20 cellular contexts compared by ENCODE assay signal in genomic region chr2:157328133-157328532, GRCh38. TPM values are rescaled to one million over a fixed set of nuclear protein-coding genes. Genes with fewer than 3 reads are reported as not detected.
A peak's percentile ranks its signal among the peaks of the same experiment; 100 is the strongest.
DNase-seq lines count a peak whose midpoint lies in the region; ATAC-seq, FAIRE-seq and TF ChIP-seq lines count a peak whose summit lies in the region.
"Had no signal": no experiment of that assay in that cellular context is flagged by ENCODE, and none has a peak within 500 bp of the region (broad histone marks: within the 10 kb centered on the region; RNA-seq: fewer than 3 reads in every experiment).

No MANE protein-coding gene starts in this region.

- no peaks in the 10 kb centered on the region for H3K36me3 ChIP-seq in Caco-2 (ENCODE audit: control insufficient read depth, insufficient read depth, low read length)
- H3K36me3 ChIP-seq: ovary, Peyer's patch, uterus had no signal

- no peak for TF ChIP-seq POLR2A in GM18505 (IDR thresholded peaks at IDR 0.05; ENCODE audit: borderline replicate concordance, extremely low read depth, insufficient read depth, insufficient read length)

- peak overlapping the region; percentile 80 for H3K27ac Mint-ChIP-seq in stimulated activated naive CD8-positive, alpha-beta T cell treated with anti-CD3 and anti-CD28 coated beads, Interleukin-15, Interleukin-2, amounts not matched to agents 100 ng/mL and 50 ng/mL, for 24 hours
- H3K27ac Mint-ChIP-seq in activated T-helper 17 cell treated with anti-CD3 and anti-CD28 coated beads, Interleukin-2, amount 50 U/mL, for 72 hours: peak overlapping the region; percentile 48
- no peak overlapping the region for H3K27ac Mint-ChIP-seq in Caco-2 (ENCODE audit: unreplicated experiment)
- H3K27ac Mint-ChIP-seq: activated CD4-positive, alpha-beta memory T cell treated with anti-CD3 and anti-CD28 coated beads, Interleukin-2, amount 10 ng/mL, durations not matched to agents 7 days and 5 days; stimulated activated naive B cell treated with anti-CD40 and anti-IgM and Interleukin-4, amounts not matched to agents 10 μg/mL and 1 μg/mL and 100 μg/mL, for 72 hours had no signal

- H3K9me3 Mint-ChIP-seq in stimulated activated naive CD8-positive, alpha-beta T cell treated with anti-CD3 and anti-CD28 coated beads, Interleukin-15, Interleukin-2, amounts not matched to agents 100 ng/mL and 50 ng/mL, for 24 hours: no peaks in the 10 kb centered on the region
- H3K9me3 Mint-ChIP-seq in activated T-helper 17 cell treated with anti-CD3 and anti-CD28 coated beads, Interleukin-2, amount 50 U/mL, for 72 hours: no peaks in the 10 kb centered on the region
- no peaks in the 10 kb centered on the region for H3K9me3 Mint-ChIP-seq in Caco-2 (ENCODE audit: unreplicated experiment)
- H3K9me3 Mint-ChIP-seq: activated CD4-positive, alpha-beta memory T cell treated with anti-CD3 and anti-CD28 coated beads, Interleukin-2, amount 10 ng/mL, durations not matched to agents 7 days and 5 days; stimulated activated naive B cell treated with anti-CD40 and anti-IgM and Interleukin-4, amounts not matched to agents 10 μg/mL and 1 μg/mL and 100 μg/mL, for 72 hours had no signal

- FAIRE-seq in islet of Langerhans (lab: Jason Lieb, UNC): peak; percentile 27
- FAIRE-seq: TTC549 had no signal

- H3K4me3 ChIP-seq in Caco-2 (ENCODE audit: low read depth, low read length): no peak overlapping the region
- H3K4me3 ChIP-seq: mucosa of descending colon, ovary, Peyer's patch, skin epidermis, uterus had no signal

- H3K9me3 ChIP-seq in Caco-2: no peaks in the 10 kb centered on the region; the same call in 1 of the 2 replicates
- H3K9me3 ChIP-seq: mucosa of descending colon, ovary, Peyer's patch, uterus had no signal

- CTCF ChIA-PET in Caco-2 (lab: Charles Lee): interaction anchor here (1.2 to 2.6 kb wide), 6 partner anchors 8 to 164 kb away, joined by 3 to 27 read pairs (median 7); partner anchors contain the start of gene GALNT5

- no peak for DNase-seq in stimulated activated naive CD8-positive, alpha-beta T cell treated with anti-CD3 and anti-CD28 coated beads, Interleukin-15, Interleukin-2, amounts not matched to agents 100 U/mL and 50 U/mL, for 24 hours
- DNase-seq in Caco-2: no peak
- DNase-seq in stimulated activated CD4-positive, alpha-beta T cell treated with anti-CD3 and anti-CD28 coated beads, Interleukin-2, amount 100 ng/mL, for 24 hours: no peak
- DNase-seq: NCI-H187 treated with DMSO at 0.1 percent for 48 hours had no signal

- intact Hi-C loops in Caco-2 (cut with micrococcal nuclease; ENCODE audit: unreplicated experiment): no loop called here

- BruUV-seq in Caco-2 (replicated peaks; lab: Mats Ljungman, UMichigan): no TSS peak

- no peak for TF ChIP-seq CTCF in Caco-2 (IDR thresholded peaks at IDR 0.05; ENCODE audit: insufficient read depth in 1 of 2, low read depth in 1 of 2, low read length in 1 of 2, severe bottlenecking in 1 of 2, unreplicated experiment in 1 of 2)

- peaks cover 58% of the 10 kb centered on the region for H3K4me1 Mint-ChIP-seq in stimulated activated naive CD8-positive, alpha-beta T cell treated with anti-CD3 and anti-CD28 coated beads, Interleukin-15, Interleukin-2, amounts not matched to agents 100 ng/mL and 50 ng/mL, for 24 hours (ENCODE audit: low read depth)
- H3K4me1 Mint-ChIP-seq in activated T-helper 17 cell treated with anti-CD3 and anti-CD28 coated beads, Interleukin-2, amount 50 U/mL, for 72 hours: peaks cover 27% of the 10 kb centered on the region
- H3K4me1 Mint-ChIP-seq in Caco-2 (ENCODE audit: low read depth, unreplicated experiment): peaks cover 10% of the 10 kb centered on the region

- H3K27me3 Mint-ChIP-seq in stimulated activated naive CD8-positive, alpha-beta T cell treated with anti-CD3 and anti-CD28 coated beads, Interleukin-15, Interleukin-2, amounts not matched to agents 100 ng/mL and 50 ng/mL, for 24 hours: no peaks in the 10 kb centered on the region
- no peaks in the 10 kb centered on the region for H3K27me3 Mint-ChIP-seq in activated T-helper 17 cell treated with anti-CD3 and anti-CD28 coated beads, Interleukin-2, amount 50 U/mL, for 72 hours
- no peaks in the 10 kb centered on the region for H3K27me3 Mint-ChIP-seq in Caco-2 (ENCODE audit: insufficient read depth, unreplicated experiment)
- H3K27me3 Mint-ChIP-seq: activated CD4-positive, alpha-beta memory T cell treated with anti-CD3 and anti-CD28 coated beads, Interleukin-2, amount 10 ng/mL, durations not matched to agents 7 days and 5 days; stimulated activated naive B cell treated with anti-CD40 and anti-IgM and Interleukin-4, amounts not matched to agents 10 μg/mL and 1 μg/mL and 100 μg/mL, for 72 hours had no signal

- no peak for ATAC-seq in stimulated activated naive CD8-positive, alpha-beta T cell treated with anti-CD3 and anti-CD28 coated beads, Interleukin-15, Interleukin-2, amounts not matched to agents 100 U/mL and 50 U/mL, for 24 hours
- no peak for ATAC-seq in activated T-helper 17 cell treated with anti-CD3 and anti-CD28 coated beads, Interleukin-2, amount 50 U/mL, for 72 hours (replicated peaks)
- ATAC-seq in GM18505 (IDR thresholded peaks at IDR 0.05; ENCODE audit: unreplicated experiment): no peak
- no peak for ATAC-seq in GM19035 (IDR thresholded peaks at IDR 0.05; ENCODE audit: unreplicated experiment)

- H3K36me3 Mint-ChIP-seq in stimulated activated naive CD8-positive, alpha-beta T cell treated with anti-CD3 and anti-CD28 coated beads, Interleukin-15, Interleukin-2, amounts not matched to agents 100 ng/mL and 50 ng/mL, for 24 hours (ENCODE audit: low read depth): peaks cover 4% of the 10 kb centered on the region
- H3K36me3 Mint-ChIP-seq in activated T-helper 17 cell treated with anti-CD3 and anti-CD28 coated beads, Interleukin-2, amount 50 U/mL, for 72 hours (ENCODE audit: low read depth): peaks cover 9% of the 10 kb centered on the region
- H3K36me3 Mint-ChIP-seq in Caco-2 (ENCODE audit: insufficient read depth, unreplicated experiment): no peaks in the 10 kb centered on the region

- POLR2A ChIA-PET in Caco-2 (lab: Charles Lee): no interaction called here

- H3K27me3 ChIP-seq in Caco-2 (replicated peaks; ENCODE audit: control insufficient read depth, insufficient read depth, low read length): no peaks in the 10 kb centered on the region
- H3K27me3 ChIP-seq: ovary, Peyer's patch, uterus had no signal

- H3K4me3 Mint-ChIP-seq in stimulated activated naive CD8-positive, alpha-beta T cell treated with anti-CD3 and anti-CD28 coated beads, Interleukin-15, Interleukin-2, amounts not matched to agents 100 ng/mL and 50 ng/mL, for 24 hours: peak overlapping the region; percentile 66
- H3K4me3 Mint-ChIP-seq in activated T-helper 17 cell treated with anti-CD3 and anti-CD28 coated beads, Interleukin-2, amount 50 U/mL, for 72 hours: peak overlapping the region; percentile 52
- H3K4me3 Mint-ChIP-seq in Caco-2 (ENCODE audit: unreplicated experiment): no peak overlapping the region
- H3K4me3 Mint-ChIP-seq: activated CD4-positive, alpha-beta memory T cell treated with anti-CD3 and anti-CD28 coated beads, Interleukin-2, amount 10 ng/mL, durations not matched to agents 7 days and 5 days had no signal

- H3K4me1 ChIP-seq in Caco-2: peaks cover 34% of the 10 kb centered on the region
- H3K4me1 ChIP-seq: uterus had no signal

RNA-seq across cellular contexts. Expression of gene ERMN, which starts 2.5 kb away (rescaled TPM):
- 1 to 10 TPM; 1.6 to 1.8 TPM for total RNA-seq in activated T-helper 17 cell treated with anti-CD3 and anti-CD28 coated beads, Interleukin-2, amount 50 U/mL, for 72 hours
- total RNA-seq in Caco-2 (2022): 0.44 and 0.61 TPM in 2 replicates
- total RNA-seq: dermis blood vessel endothelial cell, esophagus mucosa, MCF 10A had no signal
